Comparison of ENCODE assay signal across 15 cellular contexts in the genomic region with DNA sequence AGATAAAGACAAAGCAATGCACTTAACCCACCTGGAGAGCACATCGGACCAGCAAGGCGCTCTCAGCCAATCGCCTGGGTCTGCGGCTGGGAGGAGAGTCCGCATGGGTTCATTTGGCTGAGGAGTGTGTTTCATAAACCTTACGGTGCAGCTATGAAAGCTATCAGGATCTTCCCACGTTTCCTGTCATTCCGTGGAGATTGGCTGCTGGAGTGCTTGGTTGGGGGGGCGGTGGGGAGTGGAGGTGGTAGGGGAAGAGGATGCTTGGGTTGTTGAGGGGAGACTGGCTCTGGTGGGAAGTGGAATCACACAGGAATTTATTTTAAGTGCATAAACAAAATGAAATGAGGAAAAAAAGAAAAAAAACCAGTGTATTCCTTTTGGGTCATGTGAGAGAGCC.
DNase-seq lines count a peak whose midpoint lies in the region; ATAC-seq and TF ChIP-seq lines count a peak whose summit lies in the region.
"Had no signal": no experiment of that assay in that cellular context is flagged by ENCODE, and none has a peak within 500 bp of the region (broad histone marks: within the 10 kb centered on the region; RNA-seq: fewer than 3 reads in every experiment).

No MANE protein-coding gene starts in this region.

- no peaks in the 10 kb centered on the region for H3K4me1 ChIP-seq in left ventricle myocardium inferior

- no peaks in the 10 kb centered on the region for H3K36me3 ChIP-seq in left ventricle myocardium inferior

- ATAC-seq in left ventricle myocardium superior (no peak), HG03432 (IDR thresholded peaks at IDR 0.05; ENCODE audit: unreplicated experiment) (no peak), HG02840 (IDR thresholded peaks at IDR 0.05; ENCODE audit: low FRiP score, unreplicated experiment) (no peak)
- ATAC-seq: GM12878, HepG2 had no signal

- no peak overlapping the region for H3K27ac ChIP-seq in left ventricle myocardium inferior (replicated peaks)
- H3K27ac ChIP-seq in caudate nucleus (ENCODE audit: low read depth, low read length): no peak overlapping the region

- H3K4me3 ChIP-seq in left ventricle myocardium inferior: peak overlapping the region; percentile 49
- H3K4me3 ChIP-seq: GM12878 had no signal

- no peak for DNase-seq in left ventricle myocardium inferior
- no peak for DNase-seq in left ventricle myocardium superior
- DNase-seq in NCI-H2227 treated with DMSO at 0.1 percent for 48 hours (lab: John Stamatoyannopoulos, UW): peak; percentile 19
- DNase-seq in caudate nucleus (lab: John Stamatoyannopoulos, UW): peak in 35 of 61 donors; percentile 0 to 75 (median 15)
- peak; percentile 15 for DNase-seq in putamen (ENCODE audit: low spot score)
- no peak for DNase-seq in foreskin melanocyte
- DNase-seq: C1 segment of cervical spinal cord; CD4-positive, alpha-beta memory T cell; DMS79; GOT3; H9 had no signal

- H3K9me3 ChIP-seq in left ventricle myocardium inferior (replicated peaks): no peaks in the 10 kb centered on the region

- peaks cover 7% of the 10 kb centered on the region for H3K27me3 ChIP-seq in left ventricle myocardium inferior (ENCODE audit: low read depth)

- intact Hi-C loops in left ventricle myocardium inferior (cut with micrococcal nuclease) (no loop called here), left ventricle myocardium superior (cut with micrococcal nuclease) (no loop called here)

- TF ChIP-seq CTCF in left ventricle myocardium inferior (IDR thresholded peaks at IDR 0.05; ENCODE audit: borderline replicate concordance): no peak

Comparison
In these comparisons a context has a peak if more than half of its experiments do, and no peak if none do; other contexts are left out.
1. DNase-seq: peak in NCI-H2227 treated with DMSO at 0.1 percent for 48 hours (single experiment), caudate nucleus (35 of 61) and putamen (single experiment); none in left ventricle myocardium inferior (single experiment), left ventricle myocardium superior (single experiment) and foreskin melanocyte (single experiment).